Comparison of ENCODE assay signal across 19 cellular contexts in the genomic region with DNA sequence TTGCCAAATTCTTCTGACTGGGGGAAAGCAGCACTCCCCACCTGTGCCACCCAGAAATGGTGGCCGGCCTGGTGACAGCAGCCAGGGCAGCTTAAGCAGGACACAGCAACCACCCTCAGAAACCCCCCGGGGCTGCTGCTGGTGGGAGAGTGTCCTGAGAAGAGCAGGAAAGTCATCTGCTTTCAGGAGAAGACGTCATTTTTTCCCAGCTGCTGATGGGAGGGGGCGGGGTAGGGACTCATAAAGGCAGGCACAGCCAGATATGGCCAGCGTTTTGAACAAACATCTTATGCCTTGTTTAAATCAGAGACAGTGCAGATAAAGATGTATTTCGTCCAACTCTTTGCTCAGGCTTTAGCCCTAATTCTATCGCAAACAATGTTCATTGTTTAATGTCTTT.
DNase-seq lines count a peak whose midpoint lies in the region; ATAC-seq, FAIRE-seq and TF ChIP-seq lines count a peak whose summit lies in the region.
"Had no signal": no experiment of that assay in that cellular context is flagged by ENCODE, and none has a peak within 500 bp of the region (broad histone marks: within the 10 kb centered on the region; RNA-seq: fewer than 3 reads in every experiment).

No MANE protein-coding gene starts in this region.

- H3K27ac ChIP-seq in liver (ENCODE audit: low read depth in 1 of 2, low read length in 2 of 2) (peak overlapping the region; percentile 25 to 66), HepG2 (ENCODE audit: extremely low read length, insufficient read depth, low read length) (no peak overlapping the region), kidney (ENCODE audit: low read depth in 2 of 2, low read length in 2 of 2) (peak overlapping the region; percentile 43 to 76), rectal smooth muscle tissue (ENCODE audit: low read depth, low read length) (peak overlapping the region; percentile 74), uterus (peak overlapping the region; percentile 52 to 55)
- H3K27ac ChIP-seq: GM23248 had no signal

- ATAC-seq in HepG2: no peak
- no peak for ATAC-seq in GM18870 (IDR thresholded peaks at IDR 0.05; ENCODE audit: unreplicated experiment)
- no peak for ATAC-seq in HG02840 (IDR thresholded peaks at IDR 0.05; ENCODE audit: low FRiP score, unreplicated experiment)

- 61% methylated on average over 7 of the region's 7 CpGs for WGBS in liver
- WGBS in HepG2 (ENCODE audit: low lambda C conversion rate): 23% methylated on average over 6 of the region's 7 CpGs

- CTCF ChIA-PET in HepG2 (lab: Yijun Ruan, JAX; ENCODE audit: low intra/inter-chr PET ratio, low total read pairs): no interaction called here

- no TSS peak for BruUV-seq in HepG2 (replicated peaks; lab: Mats Ljungman, UMichigan)

- H3K36me3 ChIP-seq in liver (ENCODE audit: control insufficient read depth in 4 of 4, insufficient read depth in 3 of 4, low read depth in 1 of 4, low read length in 3 of 4) (no peaks in the 10 kb centered on the region), HepG2 (replicated peaks in 1 of 2; ENCODE audit: control insufficient read depth in 1 of 2, insufficient read depth in 2 of 2, low read length in 2 of 2) (no peaks in the 10 kb centered on the region), kidney (ENCODE audit: control insufficient read depth in 1 of 2, insufficient read depth in 2 of 2, low read length in 2 of 2) (no peaks in the 10 kb centered on the region), rectal smooth muscle tissue (ENCODE audit: control insufficient read depth, insufficient read depth, low read length) (no peaks in the 10 kb centered on the region), uterus (no peaks in the 10 kb centered on the region)
- H3K36me3 ChIP-seq: pancreas had no signal

- H3K9me3 ChIP-seq in liver (ENCODE audit: control insufficient read depth in 4 of 4, low read length in 3 of 4) (no peaks in the 10 kb centered on the region), HepG2 (ENCODE audit: low read length) (no peaks in the 10 kb centered on the region), kidney (ENCODE audit: control insufficient read depth in 1 of 2, low read length in 2 of 2) (no peaks in the 10 kb centered on the region), uterus (no peaks in the 10 kb centered on the region)
- H3K9me3 ChIP-seq: pancreas had no signal

- POLR2A ChIA-PET in HepG2 (lab: Yijun Ruan, JAX): no interaction called here

- H4K20me1 ChIP-seq in HepG2 (ENCODE audit: insufficient read depth, low read length): no peaks in the 10 kb centered on the region

- H3K4me3 ChIP-seq in liver (ENCODE audit: low read depth in 1 of 3, low read length in 3 of 3) (no peak overlapping the region), HepG2 (replicated peaks in 1 of 3; ENCODE audit: insufficient read depth in 1 of 3, low read depth in 2 of 3, low read length in 3 of 3) (no peak overlapping the region), kidney (ENCODE audit: low read length in 2 of 2) (no peak overlapping the region), rectal smooth muscle tissue (ENCODE audit: low read length) (no peak overlapping the region), uterus (no peak overlapping the region)
- H3K4me3 ChIP-seq: GM23248, pancreas had no signal

- H3K4me2 ChIP-seq in HepG2 (ENCODE audit: low read depth, low read length): no peak overlapping the region

- DNase-seq in HepG2 (ENCODE audit: low spot score) (no peak), kidney (peak; percentile 68), uterus (peak in 1 of 2 donors; percentile 30), epidermal melanocyte (ENCODE audit: insufficient read length, low spot score) (no peak)
- DNase-seq: activated naive CD4-positive, alpha-beta T cell treated with anti-CD3 and anti-CD28 coated beads, Interleukin-2, amount 10 ng/mL, durations not matched to agents 7 days and 5 days; CD4-positive, CD25-positive, alpha-beta regulatory T cell; GM23248; NCI-H1930; NCI-H510A treated with DMSO at 0.1 percent for 48 hours; SIG-M5; T-helper 9 cell had no signal

- H3K4me1 ChIP-seq in liver (ENCODE audit: control insufficient read depth in 4 of 4, insufficient read depth in 4 of 4, low read length in 3 of 4): peaks cover 0 to 3% (median 1%) of the 10 kb centered on the region in 4 donors
- no peaks in the 10 kb centered on the region for H3K4me1 ChIP-seq in HepG2 (ENCODE audit: insufficient read depth, low read length)
- H3K4me1 ChIP-seq in kidney (ENCODE audit: control insufficient read depth in 1 of 2, insufficient read depth in 1 of 2, low read depth in 1 of 2, low read length in 2 of 2): no peaks in the 10 kb centered on the region
- peaks cover 13% of the 10 kb centered on the region for H3K4me1 ChIP-seq in rectal smooth muscle tissue (ENCODE audit: control insufficient read depth, insufficient read depth, low read length)
- no peaks in the 10 kb centered on the region for H3K4me1 ChIP-seq in uterus
- H3K4me1 ChIP-seq: pancreas had no signal

- intact Hi-C loops in HepG2 (cut with micrococcal nuclease; ENCODE audit: unreplicated experiment) (no loop called here), kidney (cut with DNase I) (no loop called here), uterus (cut with DNase I; ENCODE audit: low total_unique reads) (no loop called here)

- H2AFZ ChIP-seq in HepG2 (ENCODE audit: low read length): no peak overlapping the region
- H2AFZ ChIP-seq: GM23248 had no signal

- H3K9ac ChIP-seq in liver (ENCODE audit: low read depth in 1 of 2, low read length in 2 of 2) (no peak overlapping the region), HepG2 (ENCODE audit: insufficient read depth, low read depth, low read length) (no peak overlapping the region), kidney (ENCODE audit: low read length in 2 of 2) (peak overlapping the region in 1 of 2 donors; percentile 26), rectal smooth muscle tissue (ENCODE audit: low read length) (no peak overlapping the region)
- H3K9ac ChIP-seq: GM23248 had no signal

- TF ChIP-seq RAD21 in liver (IDR thresholded peaks at IDR 0.05) (no peak), HepG2 (CRISPR knock-in tag; IDR thresholded peaks at IDR 0.05) (no peak)

- no peak for TF ChIP-seq CTCF in liver (IDR thresholded peaks at IDR 0.05; ENCODE audit: low read depth, low read length, missing input control)
- TF ChIP-seq CTCF in HepG2 (CRISPR knock-in tag; IDR thresholded peaks at IDR 0.05): no peak
- TF ChIP-seq CTCF in kidney (IDR thresholded peaks at IDR 0.05; ENCODE audit: borderline replicate concordance, extremely low read depth, insufficient read depth): no peak
- no peak for TF ChIP-seq CTCF in uterus (IDR thresholded peaks at IDR 0.05)

- in situ Hi-C loops in HepG2 (cut with HindIII; ENCODE audit: extremely low pct_ligation_motif_present, low pct_unique_long_range_greater_than_20kb): no loop called here

- TF ChIP-seq POLR2A in HepG2 (IDR thresholded peaks at IDR 0.05; ENCODE audit: insufficient read depth in 1 of 2, low read depth in 2 of 2, low read length in 2 of 2) (no peak), uterus (IDR thresholded peaks at IDR 0.05) (no peak)

- FAIRE-seq in HepG2 (lab: Jason Lieb, UNC) (no peak), kidney (lab: Jason Lieb, UNC) (no peak)
- FAIRE-seq: A204.1, frontal cortex, islet of Langerhans, pancreas had no signal

- H3K27me3 ChIP-seq in liver (ENCODE audit: control insufficient read depth in 4 of 4, insufficient read depth in 4 of 4, low read length in 3 of 4): no peaks in the 10 kb centered on the region
- no peaks in the 10 kb centered on the region; a peak in 2 of 5 replicates for H3K27me3 ChIP-seq in HepG2 (ENCODE audit: control insufficient read depth in 1 of 2, insufficient read depth in 2 of 2, low read length in 2 of 2)
- no peaks in the 10 kb centered on the region for H3K27me3 ChIP-seq in rectal smooth muscle tissue (ENCODE audit: control insufficient read depth, insufficient read depth, low read length)
- no peaks in the 10 kb centered on the region for H3K27me3 ChIP-seq in uterus
- H3K27me3 ChIP-seq: pancreas had no signal

- no peaks in the 10 kb centered on the region for H3K79me2 ChIP-seq in HepG2 (ENCODE audit: insufficient read depth, low read length)

- no peak for TF ChIP-seq EP300 in HepG2 (IDR thresholded peaks at IDR 0.05; ENCODE audit: low read depth in 2 of 2, low read length in 2 of 2)
- TF ChIP-seq EP300 in HepG2 (CRISPR knock-in tag; IDR thresholded peaks at IDR 0.05; ENCODE audit: borderline replicate concordance): no peak

TF ChIP-seq in liver, 16 proteins besides CTCF, POLR2A, EP300 and RAD21:
- TF ChIP-seq GABPA (IDR thresholded peaks at IDR 0.05 in 1 of 2, conservative IDR thresholded peaks at IDR 0.05 in 1 of 2) (no peak), SP1 (IDR thresholded peaks at IDR 0.05) (no peak), ZBTB33 (IDR thresholded peaks at IDR 0.05) (no peak)
TF ChIP-seq in liver: peak in this region for 0.

TF ChIP-seq in HepG2, 621 proteins besides CTCF, POLR2A, EP300 and RAD21:
- TF ChIP-seq CCAR2 (optimal IDR thresholded peaks at IDR 0.05; ENCODE audit: low read depth, low read length): no peak
- no peak for TF ChIP-seq ZFP41 (CRISPR knock-in tag; IDR thresholded peaks at IDR 0.05; ENCODE audit: borderline replicate concordance)
- no peak for TF ChIP-seq SAFB2 (CRISPR knock-in tag; IDR thresholded peaks at IDR 0.05; ENCODE audit: borderline replicate concordance, low read depth)
- TF ChIP-seq SMAD3 (CRISPR knock-in tag; IDR thresholded peaks at IDR 0.05): no peak
- TF ChIP-seq SIN3A (IDR thresholded peaks at IDR 0.05; ENCODE audit: borderline replicate concordance, low read depth, low read length): no peak
- TF ChIP-seq ZNF780A (CRISPR knock-in tag; IDR thresholded peaks at IDR 0.05): no peak
- TF ChIP-seq ZNF841 (CRISPR knock-in tag; IDR thresholded peaks at IDR 0.05; ENCODE audit: borderline replicate concordance): no peak
- TF ChIP-seq ATF1 (CRISPR knock-in tag; IDR thresholded peaks at IDR 0.05): no peak
- TF ChIP-seq ZNF235 (CRISPR knock-in tag; IDR thresholded peaks at IDR 0.05; ENCODE audit: borderline replicate concordance): no peak
- TF ChIP-seq RFX1 (IDR thresholded peaks at IDR 0.05): no peak
- no peak for TF ChIP-seq GATAD1 (CRISPR knock-in tag; IDR thresholded peaks at IDR 0.05)
- TF ChIP-seq CREM (IDR thresholded peaks at IDR 0.05): no peak
- TF ChIP-seq CREM (CRISPR knock-in tag; IDR thresholded peaks at IDR 0.05): no peak
- TF ChIP-seq TOE1 (CRISPR knock-in tag; IDR thresholded peaks at IDR 0.05): no peak
- TF ChIP-seq ZNF652 (CRISPR knock-in tag; IDR thresholded peaks at IDR 0.05; ENCODE audit: borderline replicate concordance, low read depth): no peak
- TF ChIP-seq ZNF121 (CRISPR knock-in tag; IDR thresholded peaks at IDR 0.05): no peak
- no peak for TF ChIP-seq ZNF367 (CRISPR knock-in tag; IDR thresholded peaks at IDR 0.05; ENCODE audit: borderline replicate concordance)
- no peak for TF ChIP-seq GTF2F1 (IDR thresholded peaks at IDR 0.05; ENCODE audit: low read length)
- no peak for TF ChIP-seq ZFP62 (CRISPR knock-in tag; IDR thresholded peaks at IDR 0.05)
